ENCODE assay signal across 9 cellular contexts in the genomic region with DNA sequence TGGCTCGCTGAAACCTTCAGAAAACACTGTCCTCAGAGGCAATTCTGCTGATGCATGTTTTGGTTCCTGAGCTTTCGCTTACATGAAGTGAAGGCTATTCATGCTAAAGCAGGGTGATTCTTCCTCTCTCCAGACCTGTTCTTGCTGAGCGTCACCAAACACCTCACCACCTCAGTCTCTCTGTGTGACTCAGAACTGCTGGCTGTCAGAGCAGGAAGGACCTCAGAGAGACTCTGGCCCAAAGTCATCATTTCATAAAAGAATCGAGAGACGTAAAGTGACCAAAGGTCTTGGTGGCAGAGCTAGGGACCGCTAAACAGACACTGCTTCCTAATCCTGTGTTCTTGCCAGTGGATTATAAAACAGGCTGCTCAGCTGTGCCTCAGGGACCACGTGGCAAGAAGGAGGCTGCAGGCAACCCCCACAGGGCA.
A peak's percentile ranks its signal among the peaks of the same experiment; 100 is the strongest.
DNase-seq lines count a peak whose midpoint lies in the region; ATAC-seq, FAIRE-seq and TF ChIP-seq lines count a peak whose summit lies in the region.
"Had no signal": no experiment of that assay in that cellular context is flagged by ENCODE, and none has a peak within 500 bp of the region (broad histone marks: within the 10 kb centered on the region; RNA-seq: fewer than 3 reads in every experiment).

No MANE protein-coding gene starts in this region.

- no peaks in the 10 kb centered on the region for H3K36me3 ChIP-seq in endothelial cell of umbilical vein (ENCODE audit: control insufficient read depth in 2 of 2, extremely low read depth in 1 of 2, insufficient read depth in 2 of 2, low read length in 2 of 2)

- CTCF ChIA-PET in endothelial cell of umbilical vein (lab: Charles Lee) = interaction anchor here (1.0 to 1.4 kb wide), 2 partner anchors 22 to 70 kb away, joined by 3 to 5 read pairs; no protein-coding TSS in a partner anchor

- intact Hi-C loops in endothelial cell of umbilical vein (cut with micrococcal nuclease) = no loop called here

- no peaks in the 10 kb centered on the region for H3K27me3 ChIP-seq in endothelial cell of umbilical vein (ENCODE audit: control insufficient read depth in 2 of 2, insufficient read depth in 2 of 2, low read length in 2 of 2)

- no peak for TF ChIP-seq CTCF in endothelial cell of umbilical vein (IDR thresholded peaks at IDR 0.05; ENCODE audit: extremely low read depth in 1 of 2, insufficient read depth in 1 of 2, low read depth in 1 of 2, low read length in 2 of 2)

- no peaks in the 10 kb centered on the region for H3K9me1 ChIP-seq in endothelial cell of umbilical vein (replicated peaks; ENCODE audit: control insufficient read depth, extremely low read depth, insufficient read depth, low read length)

- H3K9me3 ChIP-seq in endothelial cell of umbilical vein (replicated peaks; ENCODE audit: control insufficient read depth, insufficient read depth, low read length) = no peaks in the 10 kb centered on the region

- no peaks in the 10 kb centered on the region for H3K36me3 Mint-ChIP-seq in stimulated activated memory B cell treated with anti-CD40 and anti-IgM and Interleukin-4, amounts not matched to agents 10 μg/mL and 1 μg/mL and 100 μg/mL, for 72 hours

- H2AFZ ChIP-seq in endothelial cell of umbilical vein (ENCODE audit: low read depth, low read length) = no peak overlapping the region

- H3K9me3 Mint-ChIP-seq in stimulated activated memory B cell treated with anti-CD40 and anti-IgM and Interleukin-4, amounts not matched to agents 10 μg/mL and 1 μg/mL and 100 μg/mL, for 72 hours = no peaks in the 10 kb centered on the region

- no peak overlapping the region for H3K9ac ChIP-seq in endothelial cell of umbilical vein (replicated peaks; ENCODE audit: extremely low read depth, insufficient read depth, low read length)

- no peak for TF ChIP-seq POLR2A in endothelial cell of umbilical vein (IDR thresholded peaks at IDR 0.05; ENCODE audit: low read depth, low read length)

- DNase-seq in GM19240 (ENCODE audit: insufficient read length, low spot score) = peak; percentile 32
- no peak for DNase-seq in endothelial cell of umbilical vein (ENCODE audit: low read depth, low spot score)
- DNase-seq in AG08396 (ENCODE audit: low spot score) = no peak
- DNase-seq in T-helper 1 cell = no peak
- DNase-seq in GM03348 (ENCODE audit: low spot score) = no peak
- DNase-seq: erythroblast, NCI-H1930 had no signal

- H3K4me1 Mint-ChIP-seq in stimulated activated memory B cell treated with anti-CD40 and anti-IgM and Interleukin-4, amounts not matched to agents 10 μg/mL and 1 μg/mL and 100 μg/mL, for 72 hours = peaks cover 43% of the 10 kb centered on the region

- no peak overlapping the region for H3K4me3 ChIP-seq in endothelial cell of umbilical vein (replicated peaks in 1 of 3; ENCODE audit: insufficient read depth in 1 of 3, low read depth in 1 of 3, low read length in 3 of 3)

- peak; percentile 69 for FAIRE-seq in endothelial cell of umbilical vein (lab: Jason Lieb, UNC)

- peak overlapping the region; percentile 82 for H3K27ac Mint-ChIP-seq in stimulated activated memory B cell treated with anti-CD40 and anti-IgM and Interleukin-4, amounts not matched to agents 10 μg/mL and 1 μg/mL and 100 μg/mL, for 72 hours

- H3K4me1 ChIP-seq in endothelial cell of umbilical vein (ENCODE audit: control insufficient read depth, extremely low read depth, insufficient read depth, low read length) = peaks cover 3% of the 10 kb centered on the region

- H3K27me3 Mint-ChIP-seq in stimulated activated memory B cell treated with anti-CD40 and anti-IgM and Interleukin-4, amounts not matched to agents 10 μg/mL and 1 μg/mL and 100 μg/mL, for 72 hours = no peaks in the 10 kb centered on the region

- no peaks in the 10 kb centered on the region for H4K20me1 ChIP-seq in endothelial cell of umbilical vein (replicated peaks; ENCODE audit: control insufficient read depth, extremely low read depth, insufficient read depth, low read length)

- dilution Hi-C loops in endothelial cell of umbilical vein (cut with MboI; ENCODE audit: extremely low pct_ligation_motif_present, low sequenced_read_pairs) = no loop called here

- no TSS peak for BruUV-seq in endothelial cell of umbilical vein (replicated peaks; lab: Mats Ljungman, UMichigan)

- no peak overlapping the region for H3K4me2 ChIP-seq in endothelial cell of umbilical vein (ENCODE audit: insufficient read depth, low read length)

- H3K27ac ChIP-seq in endothelial cell of umbilical vein (ENCODE audit: insufficient read depth, low read depth, low read length) = no peak overlapping the region

- peak; percentile 63 for ATAC-seq in HG03565 (IDR thresholded peaks at IDR 0.05; ENCODE audit: unreplicated experiment)
- ATAC-seq in stimulated activated memory B cell treated with anti-CD40 and anti-IgM and Interleukin-4, amounts not matched to agents 10 μg/mL and 1 μg/mL and 100 μg/mL, for 72 hours = peak; percentile 88

- H3K79me2 ChIP-seq in endothelial cell of umbilical vein (ENCODE audit: control insufficient read depth, insufficient read depth, low read length) = peaks cover 8% of the 10 kb centered on the region

- POLR2A ChIA-PET in endothelial cell of umbilical vein (lab: Charles Lee) = no interaction called here

- H3K4me3 Mint-ChIP-seq in stimulated activated memory B cell treated with anti-CD40 and anti-IgM and Interleukin-4, amounts not matched to agents 10 μg/mL and 1 μg/mL and 100 μg/mL, for 72 hours = no peak overlapping the region

TF ChIP-seq in endothelial cell of umbilical vein, 7 proteins besides CTCF, POLR2A, EP300 and RAD21:
- no peak for TF ChIP-seq GATA2 (IDR thresholded peaks at IDR 0.05; ENCODE audit: insufficient read depth, insufficient read length, low read depth, low read length)
- no peak for TF ChIP-seq FOS (IDR thresholded peaks at IDR 0.05; ENCODE audit: borderline replicate concordance, insufficient read depth, low read length)
- TF ChIP-seq POLR2AphosphoS5 (IDR thresholded peaks at IDR 0.05; ENCODE audit: insufficient read depth, low read depth, low read length) = no peak
- no peak for TF ChIP-seq EZH2 (IDR thresholded peaks at IDR 0.05; ENCODE audit: borderline replicate concordance, low read depth, low read length, severe bottlenecking)
- TF ChIP-seq JUN (IDR thresholded peaks at IDR 0.05; ENCODE audit: borderline replicate concordance, insufficient read depth, insufficient read length, low read depth) = no peak
- no peak for TF ChIP-seq MYC (IDR thresholded peaks at IDR 0.05; ENCODE audit: low read depth, low read length)
- TF ChIP-seq, protein P1, sequence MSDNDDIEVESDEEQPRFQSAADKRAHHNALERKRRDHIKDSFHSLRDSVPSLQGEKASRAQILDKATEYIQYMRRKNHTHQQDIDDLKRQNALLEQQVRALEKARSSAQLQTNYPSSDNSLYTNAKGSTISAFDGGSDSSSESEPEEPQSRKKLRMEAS (IDR thresholded peaks at IDR 0.05; ENCODE audit: insufficient read depth, insufficient read length) = no peak
